ENCODE assay signal across 8 cellular contexts in genomic region chr17:44121997-44122824, GRCh38. TPM values are rescaled to one million over a fixed set of nuclear protein-coding genes. Genes with fewer than 3 reads are reported as not detected.
A peak's percentile ranks its signal among the peaks of the same experiment; 100 is the strongest.
DNase-seq lines count a peak whose midpoint lies in the region; ATAC-seq and TF ChIP-seq lines count a peak whose summit lies in the region.
"Had no signal": no experiment of that assay in that cellular context is flagged by ENCODE, and none has a peak within 500 bp of the region (broad histone marks: within the 10 kb centered on the region; RNA-seq: fewer than 3 reads in every experiment).

No MANE protein-coding gene starts in this region.

- peaks cover 28% of the 10 kb centered on the region for H3K79me2 ChIP-seq in smooth muscle cell (ENCODE audit: low read depth)

- peak overlapping the region; percentile 69 for H3K27ac Mint-ChIP-seq in HFFc6

- no peaks in the 10 kb centered on the region for H3K27me3 Mint-ChIP-seq in HFFc6 (ENCODE audit: insufficient read depth)

- no peaks in the 10 kb centered on the region for H3K9me3 Mint-ChIP-seq in HFFc6

- H3K27me3 ChIP-seq in WERI-Rb-1 (ENCODE audit: insufficient read depth, low read depth, severe bottlenecking) = no peaks in the 10 kb centered on the region
- H3K27me3 ChIP-seq in right cardiac atrium (ENCODE audit: control insufficient read depth, insufficient read depth) = no peaks in the 10 kb centered on the region
- no peaks in the 10 kb centered on the region for H3K27me3 ChIP-seq in smooth muscle cell (ENCODE audit: low read depth)

- peak overlapping the region; percentile 92 for H3K4me2 ChIP-seq in smooth muscle cell

- peaks cover 41% of the 10 kb centered on the region for H4K20me1 ChIP-seq in smooth muscle cell (ENCODE audit: low read depth)

- H3K27ac ChIP-seq in WERI-Rb-1 (peak overlapping the region; percentile 83), right cardiac atrium (ENCODE audit: low read length) (no peak overlapping the region), smooth muscle cell (ENCODE audit: low read depth) (no peak overlapping the region)
- H3K27ac ChIP-seq: epithelial cell of prostate had no signal

- TF ChIP-seq CTCF in HFFc6 (IDR thresholded peaks at IDR 0.05) (no peak), WERI-Rb-1 (IDR thresholded peaks at IDR 0.05; ENCODE audit: low read depth, low read length) (no peak), smooth muscle cell (IDR thresholded peaks at IDR 0.05; ENCODE audit: borderline replicate concordance, insufficient read depth, poor library complexity, severe bottlenecking) (no peak)

- H2AFZ ChIP-seq in smooth muscle cell (ENCODE audit: low read depth) = no peak overlapping the region

- H3K4me1 Mint-ChIP-seq in HFFc6 (ENCODE audit: low read depth) = peaks cover 24% of the 10 kb centered on the region

- H3K9me3 ChIP-seq in WERI-Rb-1 (ENCODE audit: severe bottlenecking) (no peaks in the 10 kb centered on the region), right cardiac atrium (ENCODE audit: control insufficient read depth, low read length) (no peaks in the 10 kb centered on the region), smooth muscle cell (replicated peaks; ENCODE audit: low read depth) (no peaks in the 10 kb centered on the region)

- H3K4me1 ChIP-seq in right cardiac atrium (ENCODE audit: control insufficient read depth, insufficient read depth, low read length) (peaks cover 11% of the 10 kb centered on the region), smooth muscle cell (ENCODE audit: low read depth) (peaks cover 28% of the 10 kb centered on the region)

- H3K9ac ChIP-seq in smooth muscle cell (ENCODE audit: low read depth) = peak overlapping the region; percentile 94

- peak overlapping the region; percentile 83 for H3K4me3 ChIP-seq in WERI-Rb-1 (ENCODE audit: low read depth, low read length)
- H3K4me3 ChIP-seq in right cardiac atrium (ENCODE audit: low read length) = peak overlapping the region; percentile 95
- H3K4me3 ChIP-seq in smooth muscle cell = peak overlapping the region; percentile 97

- H3K4me3 Mint-ChIP-seq in HFFc6 = peak overlapping the region; percentile 95

- 36% methylated on average over 1 of the region's 1 CpG for WGBS in right cardiac atrium
- WGBS in smooth muscle cell (ENCODE audit: low lambda C conversion rate) = 65% methylated on average over 1 of the region's 1 CpG

- ATAC-seq in right cardiac atrium = no peak

- H3K36me3 Mint-ChIP-seq in HFFc6 (ENCODE audit: low read depth) = no peaks in the 10 kb centered on the region

- H3K36me3 ChIP-seq in WERI-Rb-1 (peaks cover 21% of the 10 kb centered on the region), smooth muscle cell (ENCODE audit: low read depth) (no peaks in the 10 kb centered on the region)

- DNase-seq in HFFc6 = no peak
- no peak for DNase-seq in WERI-Rb-1
- peak in 1 of 3 donors; percentile 19 for DNase-seq in right cardiac atrium
- DNase-seq in smooth muscle cell (lab: John Stamatoyannopoulos, UW; ENCODE audit: unreplicated experiment) = no peak
- DNase-seq in NCI-H2029 treated with DMSO at 0.1 percent for 48 hours (lab: John Stamatoyannopoulos, UW) = no peak
- DNase-seq in NCI-H446 (lab: John Stamatoyannopoulos, UW) = no peak
- DNase-seq in NCI-H2171 (lab: John Stamatoyannopoulos, UW) = no peak

- no peaks in the 10 kb centered on the region for H3F3A ChIP-seq in smooth muscle cell (ENCODE audit: low read depth)

- intact Hi-C loops in right cardiac atrium (cut with DNase I) = no loop called here

RNA-seq across cellular contexts. Expression of gene HDAC5, which starts 1.2 kb away (rescaled TPM):
- 10 to 100 TPM; 63.4 to 87.4 (median 78.7) TPM for total RNA-seq in HFFc6 (2021; fragmentation: NEBNext Ultra II Directional; extraction: Animal tissue kit (Norgen Biotek cat#: 25700))
- 10 to 100 TPM; 47.9 to 89.2 (median 74.4) TPM for total RNA-seq in right cardiac atrium
- 72.4 TPM for polyA plus RNA-seq in right cardiac atrium
- total RNA-seq in smooth muscle cell = 48.7 and 65.3 TPM in 2 replicates
- 51.6 and 52.6 TPM in 2 replicates for polyA plus RNA-seq in smooth muscle cell

RNA-seq across cellular contexts. Expression of gene HROB, which starts 19.5 kb away (rescaled TPM):
- 1 to 10 TPM; 4.0 to 7.6 (median 6.7) TPM for total RNA-seq in HFFc6 (2021; fragmentation: NEBNext Ultra II Directional; extraction: Animal tissue kit (Norgen Biotek cat#: 25700))
- total RNA-seq in right cardiac atrium (1 to 10 TPM in 1 of 4 donors, under 1 TPM in 3; 0.47 to 1.4 (median 0.76) TPM), smooth muscle cell (1.9 and 3.1 TPM in 2 replicates)
- polyA plus RNA-seq in right cardiac atrium (0.38 TPM), smooth muscle cell (3.7 and 4.6 TPM in 2 replicates)

RNA-seq across cellular contexts. Expression of gene ASB16, which starts 48.3 kb away (rescaled TPM):
- total RNA-seq in HFFc6 (2021; fragmentation: NEBNext Ultra II Directional; extraction: Animal tissue kit (Norgen Biotek cat#: 25700)) = under 1 TPM in 3 of 6 experiments, not detected in 3; 0.18 to 0.48 (median 0.29) TPM
- total RNA-seq in right cardiac atrium (10 to 100 TPM in 2 of 4 donors, 1 to 10 TPM in 2; 5.3 to 11.3 (median 9.7) TPM), smooth muscle cell (0.09 TPM in 1 of 2 replicates, not detected in the other)
- polyA plus RNA-seq in right cardiac atrium (5.4 TPM), smooth muscle cell (0.28 and 0.35 TPM in 2 replicates)

RNA-seq across cellular contexts. Expression of gene G6PC3, which starts 51.7 kb away (rescaled TPM):
- 100 to 1,000 TPM in 5 of 6 experiments, 10 to 100 TPM in 1; 96.6 to 123 (median 113) TPM for total RNA-seq in HFFc6 (2021; fragmentation: NEBNext Ultra II Directional; extraction: Animal tissue kit (Norgen Biotek cat#: 25700))
- total RNA-seq in right cardiac atrium = 10 to 100 TPM; 31.9 to 46.9 (median 38.5) TPM
- polyA plus RNA-seq in right cardiac atrium = 71.4 TPM
- 32.1 and 40.2 TPM in 2 replicates for total RNA-seq in smooth muscle cell
- polyA plus RNA-seq in smooth muscle cell = 103 TPM in 2 replicates

RNA-seq across cellular contexts. Expression of gene LSM12, which starts 55.7 kb away (rescaled TPM):
- total RNA-seq in HFFc6 (2021; fragmentation: NEBNext Ultra II Directional; extraction: Animal tissue kit (Norgen Biotek cat#: 25700)) = 100 to 1,000 TPM in 1 of 6 experiments, 10 to 100 TPM in 5; 86.6 to 101 (median 94.5) TPM
- total RNA-seq in right cardiac atrium (10 to 100 TPM; 44.5 to 54.9 (median 49.3) TPM), smooth muscle cell (42.3 and 51.8 TPM in 2 replicates)
- polyA plus RNA-seq in right cardiac atrium (35.0 TPM), smooth muscle cell (52.0 and 66.3 TPM in 2 replicates)
